ENCODE assay signal across 24 cellular contexts in the genomic region with DNA sequence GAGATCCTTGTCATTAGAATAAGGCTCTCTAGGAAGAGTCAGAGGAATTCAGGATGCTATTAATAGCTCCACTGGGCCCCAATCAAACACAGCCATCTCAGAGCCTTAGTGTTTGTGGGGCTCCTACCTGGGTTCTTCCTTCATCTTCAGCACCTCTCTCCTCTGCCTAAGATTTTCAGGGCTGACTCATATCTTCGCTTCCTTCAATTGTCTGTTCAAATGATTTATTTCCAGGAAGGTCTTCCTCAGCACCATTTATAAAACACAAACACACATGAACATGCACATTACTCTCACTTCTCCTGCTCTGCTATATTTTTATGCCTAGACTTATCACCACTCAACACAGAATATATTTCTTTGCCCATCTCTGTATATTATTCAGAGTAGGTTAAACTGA.
DNase-seq lines count a peak whose midpoint lies in the region; ATAC-seq, FAIRE-seq and TF ChIP-seq lines count a peak whose summit lies in the region.
"Had no signal": no experiment of that assay in that cellular context is flagged by ENCODE, and none has a peak within 500 bp of the region (broad histone marks: within the 10 kb centered on the region; RNA-seq: fewer than 3 reads in every experiment).

No MANE protein-coding gene starts in this region.

- H3K27me3 ChIP-seq in left ventricle myocardium inferior (ENCODE audit: low read depth) = no peaks in the 10 kb centered on the region
- H3K27me3 ChIP-seq in right cardiac atrium (ENCODE audit: control insufficient read depth, insufficient read depth) = no peaks in the 10 kb centered on the region
- H3K27me3 ChIP-seq in uterus = no peaks in the 10 kb centered on the region
- no peaks in the 10 kb centered on the region for H3K27me3 ChIP-seq in small intestine (ENCODE audit: control insufficient read depth in 2 of 2, insufficient read depth in 2 of 2, low read length in 2 of 2)

- no peaks in the 10 kb centered on the region for H3K27me3 Mint-ChIP-seq in nephron progenitor cell (ENCODE audit: low read depth, poor library complexity)

- WGBS in right cardiac atrium = 71% methylated on average over 1 of the region's 1 CpG
- 81 to 93% (median 91%) methylated on average over 1 of the region's 1 CpG for WGBS in small intestine, 3 donors

- peaks cover 63% of the 10 kb centered on the region for H3K4me1 Mint-ChIP-seq in nephron progenitor cell

- H3K27ac Mint-ChIP-seq in nephron progenitor cell = peak overlapping the region; percentile 6
- H3K27ac Mint-ChIP-seq: activated CD4-positive, alpha-beta T cell treated with anti-CD3 and anti-CD28 coated beads for 36 hours; activated T-cell treated with anti-CD3 and anti-CD28 coated beads, Interleukin-2, amount 50 U/mL, for 24 hours; H9; T-helper 17 cell had no signal

- H3K27ac ChIP-seq in left ventricle myocardium inferior (replicated peaks) (peak overlapping the region; percentile 53), right cardiac atrium (ENCODE audit: low read length) (no peak overlapping the region), uterus (peak overlapping the region; percentile 62 to 84), small intestine (ENCODE audit: low read depth in 1 of 2, low read length in 1 of 2) (no peak overlapping the region)
- H3K27ac ChIP-seq: BLaER1 treated with 17β-estradiol and CSF1 and Interleukin-3, amounts not matched to agents 10 nM and 100 nM; dorsolateral prefrontal cortex; HL-60; parathyroid adenoma had no signal

- H3K9me3 ChIP-seq in left ventricle myocardium inferior (replicated peaks) = peaks cover 8% of the 10 kb centered on the region
- no peaks in the 10 kb centered on the region for H3K9me3 ChIP-seq in right cardiac atrium (ENCODE audit: control insufficient read depth, low read length)
- H3K9me3 ChIP-seq in uterus = no peaks in the 10 kb centered on the region
- H3K9me3 ChIP-seq in small intestine (ENCODE audit: control insufficient read depth, low read depth) = no peaks in the 10 kb centered on the region
- H3K9me3 ChIP-seq: BLaER1 treated with 17β-estradiol and CSF1 and Interleukin-3, amounts not matched to agents 10 nM and 100 nM; left lung had no signal

- H3K4me3 ChIP-seq in left ventricle myocardium inferior = no peak overlapping the region
- no peak overlapping the region for H3K4me3 ChIP-seq in right cardiac atrium (ENCODE audit: low read length)
- no peak overlapping the region for H3K4me3 ChIP-seq in uterus
- no peak overlapping the region for H3K4me3 ChIP-seq in small intestine (ENCODE audit: low read depth in 1 of 2, low read length in 2 of 2)
- H3K4me3 ChIP-seq: BLaER1 treated with 17β-estradiol and CSF1 and Interleukin-3, amounts not matched to agents 10 nM and 100 nM; dorsolateral prefrontal cortex; left lung had no signal

- no peak for ATAC-seq in right cardiac atrium
- no peak for ATAC-seq in HG03442 (IDR thresholded peaks at IDR 0.05; ENCODE audit: unreplicated experiment)
- ATAC-seq: activated CD4-positive, alpha-beta T cell treated with anti-CD3 and anti-CD28 coated beads for 36 hours; left lung; T-helper 17 cell had no signal

- TF ChIP-seq POLR2A in uterus (IDR thresholded peaks at IDR 0.05) = no peak

- no peaks in the 10 kb centered on the region for H3K36me3 Mint-ChIP-seq in nephron progenitor cell (ENCODE audit: low read depth)

- DNase-seq in left ventricle myocardium inferior (no peak), right cardiac atrium (no peak), dermis blood vessel endothelial cell (peak; percentile 63), nephron progenitor cell (no peak), uterus (no peak), GM20000 (ENCODE audit: low spot score) (no peak), small intestine (no peak)
- DNase-seq: activated CD4-positive, alpha-beta T cell treated with anti-CD3 and anti-CD28 coated beads for 36 hours; activated CD8-positive, alpha-beta memory T cell treated with anti-CD3 and anti-CD28 coated beads for 24 hours; activated T-cell treated with anti-CD3 and anti-CD28 coated beads, Interleukin-2, amount 50 U/mL, for 24 hours; dorsolateral prefrontal cortex; H9; left lung; midbrain; NCI-H1048; NCI-H187 treated with DMSO at 0.1 percent for 48 hours; NCI-H524 treated with DMSO at 0.1 percent for 48 hours; stimulated activated CD4-positive, alpha-beta T cell treated with anti-CD3 and anti-CD28 coated beads, Interleukin-1b, Interleukin-23, amount 100 ng/mL, for 48 hours; T-helper 17 cell had no signal

- FAIRE-seq in small intestine (lab: Jason Lieb, UNC) = no peak
- FAIRE-seq: GM12892 had no signal

- no peak overlapping the region for H3K4me3 Mint-ChIP-seq in nephron progenitor cell
- H3K4me3 Mint-ChIP-seq: activated CD4-positive, alpha-beta T cell treated with anti-CD3 and anti-CD28 coated beads for 36 hours; activated T-cell treated with anti-CD3 and anti-CD28 coated beads, Interleukin-2, amount 50 U/mL, for 24 hours; H9; T-helper 17 cell had no signal

- TF ChIP-seq CTCF in left ventricle myocardium inferior (IDR thresholded peaks at IDR 0.05; ENCODE audit: borderline replicate concordance) (no peak), nephron progenitor cell (IDR thresholded peaks at IDR 0.05) (no peak), uterus (IDR thresholded peaks at IDR 0.05) (no peak), GM20000 (IDR thresholded peaks at IDR 0.05; ENCODE audit: extremely low read depth, missing control alignments) (no peak)

- peaks cover 40% of the 10 kb centered on the region for H3K4me1 ChIP-seq in left ventricle myocardium inferior
- H3K4me1 ChIP-seq in right cardiac atrium (ENCODE audit: control insufficient read depth, insufficient read depth, low read length) = no peaks in the 10 kb centered on the region
- peaks cover 11 to 15% of the 10 kb centered on the region in 2 donors for H3K4me1 ChIP-seq in uterus
- H3K4me1 ChIP-seq in small intestine (ENCODE audit: control insufficient read depth in 2 of 2, insufficient read depth in 1 of 2, low read depth in 1 of 2, low read length in 1 of 2) = no peaks in the 10 kb centered on the region

- intact Hi-C loops in left ventricle myocardium inferior (cut with micrococcal nuclease) (no loop called here), right cardiac atrium (cut with DNase I) (loop anchor here in 2 of 4 donors (10.0 kb wide), 1 partner anchor 60 kb away; no protein-coding TSS in a partner anchor), uterus (cut with DNase I; ENCODE audit: low total_unique reads) (no loop called here)

- H3K9me3 Mint-ChIP-seq in nephron progenitor cell = no peaks in the 10 kb centered on the region
- H3K9me3 Mint-ChIP-seq: activated T-cell treated with anti-CD3 and anti-CD28 coated beads, Interleukin-2, amount 50 U/mL, for 24 hours; H9 had no signal

- no peaks in the 10 kb centered on the region for H3K36me3 ChIP-seq in left ventricle myocardium inferior
- H3K36me3 ChIP-seq in uterus = no peaks in the 10 kb centered on the region
- H3K36me3 ChIP-seq in small intestine (ENCODE audit: control insufficient read depth in 2 of 2, insufficient read depth in 2 of 2, low read length in 2 of 2) = no peaks in the 10 kb centered on the region
- H3K36me3 ChIP-seq: BLaER1 treated with 17β-estradiol and CSF1 and Interleukin-3, amounts not matched to agents 10 nM and 100 nM; left lung had no signal

Comparison
In these comparisons a context has a peak if more than half of its experiments do, and no peak if none do; other contexts are left out.
1. H3K27ac ChIP-seq: peak in left ventricle myocardium inferior (single experiment) and uterus (2 of 2); none in right cardiac atrium (single experiment) and small intestine (0 of 2).